In the genomic region with DNA sequence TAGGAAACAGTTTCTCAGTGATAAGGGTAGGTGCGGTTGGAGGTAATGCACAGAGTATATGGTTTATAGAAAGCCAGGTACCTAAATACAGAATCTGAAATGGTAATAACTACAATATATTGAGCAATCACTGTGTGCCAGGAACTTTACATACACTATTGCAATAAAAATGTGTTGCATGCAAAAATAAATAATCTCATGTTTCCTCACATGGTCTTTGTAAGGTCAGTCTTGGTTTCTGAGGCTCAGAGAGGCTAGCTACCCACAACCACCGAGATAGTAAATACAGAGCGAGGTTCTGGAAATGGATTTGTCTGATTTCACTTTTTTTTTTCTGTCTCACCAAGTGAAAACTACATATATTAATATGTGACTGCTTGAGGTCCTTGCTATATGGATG, we compare ENCODE assay signal across 19 cellular contexts.
"Had no signal": no experiment of that assay in that cellular context is flagged by ENCODE, and none has a peak within 500 bp of the region (broad histone marks: within the 10 kb centered on the region; RNA-seq: fewer than 3 reads in every experiment).

No MANE protein-coding gene starts in this region.

- H3K9me3 ChIP-seq: SJSA1 had no signal

- H3K4me3 ChIP-seq: SJSA1 had no signal

- H3K27ac Mint-ChIP-seq: activated CD8-positive, alpha-beta T cell treated with anti-CD3 and anti-CD28 coated beads for 36 hours; activated naive CD8-positive, alpha-beta T cell treated with anti-CD3 and anti-CD28 coated beads, Interleukin-2, amount 50 U/mL, for 24 hours had no signal

- H3K4me3 Mint-ChIP-seq: activated CD8-positive, alpha-beta T cell treated with anti-CD3 and anti-CD28 coated beads for 36 hours; activated naive CD8-positive, alpha-beta T cell treated with anti-CD3 and anti-CD28 coated beads, Interleukin-2, amount 50 U/mL, for 24 hours; activated T-cell treated with anti-CD3 and anti-CD28 coated beads, Interleukin-2, amount 50 U/mL, for 72 hours had no signal

- ATAC-seq: activated CD4-positive, CD25-positive, alpha-beta regulatory T cell treated with anti-CD3 and anti-CD28 coated beads, Interleukin-2, amount 50 U/mL, for 24 hours; activated CD8-positive, alpha-beta T cell treated with anti-CD3 and anti-CD28 coated beads for 36 hours; activated naive CD8-positive, alpha-beta T cell treated with anti-CD3 and anti-CD28 coated beads, Interleukin-2, amount 50 U/mL, for 24 hours; activated T-cell treated with anti-CD3 and anti-CD28 coated beads, Interleukin-2, amount 50 U/mL, for 72 hours; PC-3; SK-N-SH treated with all-trans-retinoic acid at 6 μM for 48 hours had no signal

- H3K27me3 Mint-ChIP-seq: activated CD8-positive, alpha-beta T cell treated with anti-CD3 and anti-CD28 coated beads for 36 hours; activated naive CD8-positive, alpha-beta T cell treated with anti-CD3 and anti-CD28 coated beads, Interleukin-2, amount 50 U/mL, for 24 hours had no signal

- H3K9ac ChIP-seq: KMS-11 had no signal

- H3K27me3 ChIP-seq: SJSA1 had no signal

- H3K9me3 Mint-ChIP-seq: activated T-cell treated with anti-CD3 and anti-CD28 coated beads, Interleukin-2, amount 50 U/mL, for 72 hours had no signal

- H3K27ac ChIP-seq: KMS-11, SJSA1 had no signal

- H3K4me2 ChIP-seq: KMS-11 had no signal

- H3K4me1 ChIP-seq: SJSA1 had no signal

- H3K36me3 ChIP-seq: SJSA1 had no signal

- DNase-seq: activated CD4-positive, alpha-beta T cell treated with anti-CD3 and anti-CD28 coated beads for 4 hours; activated CD8-positive, alpha-beta memory T cell treated with anti-CD3 and anti-CD28 coated beads, Interleukin-2, amount 50 U/mL, for 4 hours; activated CD8-positive, alpha-beta T cell treated with anti-CD3 and anti-CD28 coated beads for 36 hours; activated naive CD4-positive, alpha-beta T cell treated with anti-CD3 and anti-CD28 coated beads, Interleukin-2, amount 50 U/mL, for 16 hours; activated naive CD8-positive, alpha-beta T cell treated with anti-CD3 and anti-CD28 coated beads, Interleukin-2, amount 50 U/mL, for 24 hours; activated T-cell treated with anti-CD3 and anti-CD28 coated beads, Interleukin-2, amount 50 U/mL, for 72 hours; NCI-H1105 treated with DMSO at 0.1 percent for 48 hours; NCI-H1436 treated with DMSO at 0.1 percent for 48 hours; NCI-H187; NCI-H2081 treated with DMSO at 0.1 percent for 48 hours; NCI-H446; NCI-H524; PC-3; SHP77; SW 1271 had no signal
